11 cellular contexts compared by ENCODE assay signal in genomic region chr3:189824629-189825312, GRCh38.
DNase-seq lines count a peak whose midpoint lies in the region; ATAC-seq and TF ChIP-seq lines count a peak whose summit lies in the region.
"Had no signal": no experiment of that assay in that cellular context is flagged by ENCODE, and none has a peak within 500 bp of the region (broad histone marks: within the 10 kb centered on the region; RNA-seq: fewer than 3 reads in every experiment).

No MANE protein-coding gene starts in this region.

- H3K4me1 Mint-ChIP-seq in activated T-helper 17 cell treated with anti-CD3 and anti-CD28 coated beads, Interleukin-2, amount 50 U/mL, for 72 hours = no peaks in the 10 kb centered on the region

- peaks cover 7% of the 10 kb centered on the region for H3K27me3 Mint-ChIP-seq in activated T-helper 17 cell treated with anti-CD3 and anti-CD28 coated beads, Interleukin-2, amount 50 U/mL, for 72 hours

- H3K9me3 Mint-ChIP-seq in activated T-helper 17 cell treated with anti-CD3 and anti-CD28 coated beads, Interleukin-2, amount 50 U/mL, for 72 hours = no peaks in the 10 kb centered on the region
- H3K9me3 Mint-ChIP-seq: CD8-positive, alpha-beta T cell had no signal

- no peaks in the 10 kb centered on the region for H3K9me3 ChIP-seq in Peyer's patch

- H3K27ac Mint-ChIP-seq in activated T-helper 17 cell treated with anti-CD3 and anti-CD28 coated beads, Interleukin-2, amount 50 U/mL, for 72 hours = no peak overlapping the region
- H3K27ac Mint-ChIP-seq: CD8-positive, alpha-beta T cell had no signal

- no peaks in the 10 kb centered on the region for H3K36me3 Mint-ChIP-seq in activated T-helper 17 cell treated with anti-CD3 and anti-CD28 coated beads, Interleukin-2, amount 50 U/mL, for 72 hours (ENCODE audit: low read depth)
- H3K36me3 Mint-ChIP-seq: CD8-positive, alpha-beta T cell had no signal

- DNase-seq in 8988T (peak; percentile 21), HCEC 1CT (peak; percentile 91), glomerular visceral epithelial cell (ENCODE audit: extremely low spot score) (peak; percentile 86), Peyer's patch (no peak), GM20000 (ENCODE audit: low spot score) (no peak), hypothalamus (lab: John Stamatoyannopoulos, UW) (no peak)
- DNase-seq: CD8-positive, alpha-beta T cell; NCI-H2081 treated with DMSO at 0.1 percent for 48 hours had no signal

- no peak for TF ChIP-seq POLR2A in Peyer's patch (IDR thresholded peaks at IDR 0.05)

- no peaks in the 10 kb centered on the region for H3K27me3 ChIP-seq in Peyer's patch

- H3K4me3 ChIP-seq in Peyer's patch = no peak overlapping the region

- no peak overlapping the region for H3K4me3 Mint-ChIP-seq in activated T-helper 17 cell treated with anti-CD3 and anti-CD28 coated beads, Interleukin-2, amount 50 U/mL, for 72 hours
- H3K4me3 Mint-ChIP-seq: CD8-positive, alpha-beta T cell had no signal

- no peaks in the 10 kb centered on the region for H3K36me3 ChIP-seq in Peyer's patch

- peak; percentile 71 for ATAC-seq in activated T-helper 17 cell treated with anti-CD3 and anti-CD28 coated beads, Interleukin-2, amount 50 U/mL, for 72 hours (replicated peaks)
- no peak for ATAC-seq in HG03439 (IDR thresholded peaks at IDR 0.05; ENCODE audit: unreplicated experiment)
- ATAC-seq: CD8-positive, alpha-beta T cell had no signal

- H3K27ac ChIP-seq in Peyer's patch = no peak overlapping the region
- H3K27ac ChIP-seq: parathyroid adenoma had no signal

- no peaks in the 10 kb centered on the region for H3K4me1 ChIP-seq in Peyer's patch
- H3K4me1 ChIP-seq: parathyroid adenoma had no signal

- TF ChIP-seq CTCF in Peyer's patch (IDR thresholded peaks at IDR 0.05) (no peak), GM20000 (IDR thresholded peaks at IDR 0.05; ENCODE audit: extremely low read depth, missing control alignments) (no peak)

Comparison
In these comparisons a context has a peak if more than half of its experiments do, and no peak if none do; other contexts are left out.
1. DNase-seq: peak in 8988T (single experiment), HCEC 1CT (single experiment) and glomerular visceral epithelial cell (single experiment); none in Peyer's patch (0 of 3), GM20000 (single experiment) and hypothalamus (0 of 51).